8 cellular contexts compared by ENCODE assay signal in genomic region chr2:219229375-219230200, GRCh38. TPM values are rescaled to one million over a fixed set of nuclear protein-coding genes. Genes with fewer than 3 reads are reported as not detected.
DNase-seq lines count a peak whose midpoint lies in the region; ATAC-seq and TF ChIP-seq lines count a peak whose summit lies in the region.

A gene with protein sequence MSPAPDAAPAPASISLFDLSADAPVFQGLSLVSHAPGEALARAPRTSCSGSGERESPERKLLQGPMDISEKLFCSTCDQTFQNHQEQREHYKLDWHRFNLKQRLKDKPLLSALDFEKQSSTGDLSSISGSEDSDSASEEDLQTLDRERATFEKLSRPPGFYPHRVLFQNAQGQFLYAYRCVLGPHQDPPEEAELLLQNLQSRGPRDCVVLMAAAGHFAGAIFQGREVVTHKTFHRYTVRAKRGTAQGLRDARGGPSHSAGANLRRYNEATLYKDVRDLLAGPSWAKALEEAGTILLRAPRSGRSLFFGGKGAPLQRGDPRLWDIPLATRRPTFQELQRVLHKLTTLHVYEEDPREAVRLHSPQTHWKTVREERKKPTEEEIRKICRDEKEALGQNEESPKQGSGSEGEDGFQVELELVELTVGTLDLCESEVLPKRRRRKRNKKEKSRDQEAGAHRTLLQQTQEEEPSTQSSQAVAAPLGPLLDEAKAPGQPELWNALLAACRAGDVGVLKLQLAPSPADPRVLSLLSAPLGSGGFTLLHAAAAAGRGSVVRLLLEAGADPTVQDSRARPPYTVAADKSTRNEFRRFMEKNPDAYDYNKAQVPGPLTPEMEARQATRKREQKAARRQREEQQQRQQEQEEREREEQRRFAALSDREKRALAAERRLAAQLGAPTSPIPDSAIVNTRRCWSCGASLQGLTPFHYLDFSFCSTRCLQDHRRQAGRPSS (plus strand): TSS chr2:219229806. CDS start chr2:219230258, 452 bp downstream.
Gene ATG9A (minus strand): TSS chr2:219229636. CDS start chr2:219228024, 1,612 bp downstream.

- no peak for TF ChIP-seq CTCF in SU-DHL-6 (IDR thresholded peaks at IDR 0.05; ENCODE audit: insufficient read depth, low read length, poor library complexity, severe bottlenecking)
- TF ChIP-seq CTCF in glutamatergic neuron (IDR thresholded peaks at IDR 0.05; ENCODE audit: partially characterized antibody, unreplicated experiment) = no peak
- TF ChIP-seq CTCF in osteocyte (IDR thresholded peaks at IDR 0.05) = no peak

- peak within 1 kb of the TSS; percentile 70 for H3K27ac ChIP-seq in SU-DHL-6 (ENCODE audit: low read depth, low read length)
- peak within 1 kb of the TSS; percentile 99 for H3K27ac ChIP-seq in thymus (ENCODE audit: low read depth)

- peaks cover 39% of the 10 kb centered on the region for H3K36me3 Mint-ChIP-seq in activated naive CD8-positive, alpha-beta T cell treated with anti-CD3 and anti-CD28 coated beads, Interleukin-2, amount 10 ng/mL, durations not matched to agents 7 days and 5 days
- no peaks in the 10 kb centered on the region for H3K36me3 Mint-ChIP-seq in glutamatergic neuron (ENCODE audit: unreplicated experiment)
- H3K36me3 Mint-ChIP-seq in osteocyte (ENCODE audit: unreplicated experiment) = peaks cover 32% of the 10 kb centered on the region

- no peaks in the 10 kb centered on the region for H3K9me3 Mint-ChIP-seq in activated naive CD8-positive, alpha-beta T cell treated with anti-CD3 and anti-CD28 coated beads, Interleukin-2, amount 10 ng/mL, durations not matched to agents 7 days and 5 days
- peaks cover 6% of the 10 kb centered on the region for H3K9me3 Mint-ChIP-seq in glutamatergic neuron (ENCODE audit: unreplicated experiment)
- H3K9me3 Mint-ChIP-seq in osteocyte (ENCODE audit: unreplicated experiment) = no peaks in the 10 kb centered on the region

- no peaks in the 10 kb centered on the region for H3F3A ChIP-seq in SU-DHL-6 (ENCODE audit: insufficient read depth)

- peak; percentile 98 for ATAC-seq in HG02678 (IDR thresholded peaks at IDR 0.05; ENCODE audit: unreplicated experiment)
- ATAC-seq in activated naive CD8-positive, alpha-beta T cell treated with anti-CD3 and anti-CD28 coated beads, Interleukin-2, amount 10 ng/mL, durations not matched to agents 7 days and 5 days (ENCODE audit: low read depth) = peak; percentile 95

- H3K4me2 ChIP-seq in SU-DHL-6 (ENCODE audit: low read depth, low read length, poor library complexity, severe bottlenecking) = peak within 1 kb of the TSS; percentile 97

- peaks cover 40% of the 10 kb centered on the region for H3K4me1 Mint-ChIP-seq in activated naive CD8-positive, alpha-beta T cell treated with anti-CD3 and anti-CD28 coated beads, Interleukin-2, amount 10 ng/mL, durations not matched to agents 7 days and 5 days
- H3K4me1 Mint-ChIP-seq in glutamatergic neuron (ENCODE audit: low read depth, unreplicated experiment) (peaks cover 15% of the 10 kb centered on the region), osteocyte (ENCODE audit: unreplicated experiment) (peaks cover 26% of the 10 kb centered on the region)

- H3K36me3 ChIP-seq in SU-DHL-6 (ENCODE audit: low read length) (0 out of 2 replicates have a peak, but pooled peaks cover 7% of the 10 kb centered on the region), thymus (ENCODE audit: control insufficient read depth, insufficient read depth) (peaks cover 55% of the 10 kb centered on the region)

- H3K4me3 Mint-ChIP-seq in activated naive CD8-positive, alpha-beta T cell treated with anti-CD3 and anti-CD28 coated beads, Interleukin-2, amount 10 ng/mL, durations not matched to agents 7 days and 5 days = peak within 1 kb of the TSS; percentile 90
- peak within 1 kb of the TSS; percentile 100 for H3K4me3 Mint-ChIP-seq in glutamatergic neuron (ENCODE audit: unreplicated experiment)
- H3K4me3 Mint-ChIP-seq in osteocyte (ENCODE audit: unreplicated experiment) = peak within 1 kb of the TSS; percentile 95

- H3K27me3 Mint-ChIP-seq in activated naive CD8-positive, alpha-beta T cell treated with anti-CD3 and anti-CD28 coated beads, Interleukin-2, amount 10 ng/mL, durations not matched to agents 7 days and 5 days = no peaks in the 10 kb centered on the region
- H3K27me3 Mint-ChIP-seq in glutamatergic neuron (ENCODE audit: unreplicated experiment) (peaks cover 5% of the 10 kb centered on the region), osteocyte (ENCODE audit: unreplicated experiment) (no peaks in the 10 kb centered on the region)

- no peaks in the 10 kb centered on the region for H3K9me3 ChIP-seq in SU-DHL-6 (ENCODE audit: insufficient read depth, low read length)
- H3K9me3 ChIP-seq in thymus (ENCODE audit: control insufficient read depth) = no peaks in the 10 kb centered on the region

- under 1% methylated on average over 73 of the region's 73 CpGs for WGBS in thymus

- H3K79me2 ChIP-seq in SU-DHL-6 (ENCODE audit: insufficient read depth, low read length) = peaks cover 33% of the 10 kb centered on the region

- H3K27me3 ChIP-seq in SU-DHL-6 (ENCODE audit: low read length) (no peaks in the 10 kb centered on the region), thymus (ENCODE audit: control insufficient read depth, insufficient read depth) (no peaks in the 10 kb centered on the region)

- peak; percentile 59 for TF ChIP-seq POLR2A in GM10847 (IDR thresholded peaks at IDR 0.05; ENCODE audit: extremely low read depth, insufficient read length)

- peak within 1 kb of the TSS; percentile 97 for H3K4me3 ChIP-seq in SU-DHL-6 (ENCODE audit: insufficient read depth, low read length, poor library complexity, severe bottlenecking)
- peak within 1 kb of the TSS; percentile 99 for H3K4me3 ChIP-seq in thymus (ENCODE audit: low read length)

- peak within 1 kb of the TSS; percentile 76 for H3K9ac ChIP-seq in SU-DHL-6 (ENCODE audit: low read length)

- peaks cover 16% of the 10 kb centered on the region for H3K4me1 ChIP-seq in thymus (ENCODE audit: control insufficient read depth, insufficient read depth, low read length)

- H4K20me1 ChIP-seq in SU-DHL-6 (ENCODE audit: low read depth, low read length) = no peaks in the 10 kb centered on the region

- peak within 1 kb of the TSS; percentile 93 for H3K27ac Mint-ChIP-seq in activated naive CD8-positive, alpha-beta T cell treated with anti-CD3 and anti-CD28 coated beads, Interleukin-2, amount 10 ng/mL, durations not matched to agents 7 days and 5 days
- H3K27ac Mint-ChIP-seq in glutamatergic neuron (ENCODE audit: unreplicated experiment) (peak within 1 kb of the TSS; percentile 97), osteocyte (ENCODE audit: unreplicated experiment) (peak within 1 kb of the TSS; percentile 98)

- POLR2A ChIA-PET in activated naive CD8-positive, alpha-beta T cell treated with anti-CD3 and anti-CD28 coated beads, Interleukin-2, amount 10 ng/mL, durations not matched to agents 7 days and 5 days (lab: Charles Lee) = interaction anchor here (1.2 to 5.5 kb wide), 16 partner anchors 8 to 70 kb away, joined by 3 to 83 read pairs (median 12); partner anchors contain the start of genes ABCB6, CNPPD1, DNAJB2 and GLB1L

- no peaks in the 10 kb centered on the region for H3K9me2 ChIP-seq in SU-DHL-6 (replicated peaks; ENCODE audit: insufficient read depth, low read length)

- H2AFZ ChIP-seq in SU-DHL-6 (ENCODE audit: low read depth, low read length, severe bottlenecking) = peak within 1 kb of the TSS; percentile 55

- DNase-seq in NCI-H128 (lab: John Stamatoyannopoulos, UW; ENCODE audit: unreplicated experiment) = peak; percentile 95
- peak; percentile 94 for DNase-seq in activated naive CD8-positive, alpha-beta T cell treated with anti-CD3 and anti-CD28 coated beads, Interleukin-2, amount 10 ng/mL, durations not matched to agents 7 days and 5 days
- peak; percentile 98 for DNase-seq in glutamatergic neuron
- DNase-seq in osteocyte (ENCODE audit: extremely low spot score, unreplicated experiment) = peak; percentile 99

RNA-seq across cellular contexts. Expression of the first gene that starts in this region (rescaled TPM):
- 100 to 1,000 TPM; 170 to 177 TPM for total RNA-seq in activated naive CD8-positive, alpha-beta T cell treated with anti-CD3 and anti-CD28 coated beads, Interleukin-2, amount 10 ng/mL, durations not matched to agents 7 days and 5 days
- total RNA-seq in glutamatergic neuron (ENCODE audit: unreplicated experiment) = 95.8 TPM
- total RNA-seq in osteocyte = 44.8 and 55.6 TPM in 2 replicates
- polyA plus RNA-seq in thymus = 91.6 TPM

RNA-seq across cellular contexts. Expression of gene ATG9A, which starts in this region (rescaled TPM):
- total RNA-seq in activated naive CD8-positive, alpha-beta T cell treated with anti-CD3 and anti-CD28 coated beads, Interleukin-2, amount 10 ng/mL, durations not matched to agents 7 days and 5 days = 10 to 100 TPM; 56.0 to 62.1 TPM
- total RNA-seq in glutamatergic neuron (ENCODE audit: unreplicated experiment) (80.4 TPM), osteocyte (83.6 and 95.2 TPM in 2 replicates)
- 27.4 TPM for polyA plus RNA-seq in thymus

Comparison
In these comparisons a context has a peak if more than half of its experiments do, and no peak if none do; other contexts are left out.
1. Peak in every context shown above with its lines: DNase-seq, ATAC-seq, H3K4me3 ChIP-seq and H3K27ac ChIP-seq.